ENCODE assay signal across 14 cellular contexts in genomic region chr7:129670636-129671035, GRCh38. TPM values are rescaled to one million over a fixed set of nuclear protein-coding genes. Genes with fewer than 3 reads are reported as not detected.
DNase-seq lines count a peak whose midpoint lies in the region; ATAC-seq, FAIRE-seq and TF ChIP-seq lines count a peak whose summit lies in the region.
"Had no signal": no experiment of that assay in that cellular context is flagged by ENCODE, and none has a peak within 500 bp of the region (broad histone marks: within the 10 kb centered on the region; RNA-seq: fewer than 3 reads in every experiment).

No MANE protein-coding gene starts in this region.

- peaks cover 12 to 13% of the 10 kb centered on the region in 2 experiments for H3K79me1 ChIP-seq in IMR-90 (ENCODE audit: low read depth in 1 of 2, low read length in 2 of 2)

- no peak overlapping the region for H3K9ac ChIP-seq in IMR-90 (ENCODE audit: low read depth, low read length)
- H3K9ac ChIP-seq in K562 (ENCODE audit: insufficient read depth in 1 of 2, low read depth in 2 of 2, low read length in 2 of 2): no peak overlapping the region
- H3K9ac ChIP-seq: BLaER1 treated with 17β-estradiol and CSF1 and Interleukin-3, amounts not matched to agents 10 nM and 100 nM had no signal

- TF ChIP-seq POLR2A in IMR-90 (IDR thresholded peaks at IDR 0.05; ENCODE audit: low read depth, low read length) (no peak), K562 (conservative IDR thresholded peaks at IDR 0.05) (no peak)

- DNase-seq in COLO829 (ENCODE audit: low spot score) (peak; percentile 50), IMR-90 (peak; percentile 39), K562 (ENCODE audit: extremely low read depth in 1 of 4, low spot score in 3 of 4) (peak in 3 of 4 experiments; percentile 34 to 60 (median 52)), fibroblast of the aortic adventitia (ENCODE audit: low read depth) (peak; percentile 41), NCI-H1048 (lab: John Stamatoyannopoulos, UW) (no peak), ascending aorta (ENCODE audit: low spot score in 2 of 2) (no peak), GM13976 (ENCODE audit: low spot score) (no peak)
- DNase-seq: MV-4-11, NCI-H2029 treated with DMSO at 0.1 percent for 48 hours, Right ventricle myocardium superior had no signal

- ATAC-seq in IMR-90 (ENCODE audit: low read depth) (no peak), K562 (no peak)
- ATAC-seq: Panc1 had no signal

- no peak overlapping the region for H3K14ac ChIP-seq in IMR-90 (replicated peaks; ENCODE audit: low read depth, low read length)

- H4K20me1 ChIP-seq in IMR-90 (ENCODE audit: insufficient read depth, low read length) (no peaks in the 10 kb centered on the region), K562 (replicated peaks; ENCODE audit: control insufficient read depth, insufficient read depth, low read length) (no peaks in the 10 kb centered on the region)

- no peak overlapping the region for H2BK5ac ChIP-seq in IMR-90 (ENCODE audit: low read depth, low read length, poor library complexity, severe bottlenecking)

- H2AK5ac ChIP-seq in IMR-90 (ENCODE audit: low read depth, low read length): no peak overlapping the region

- no peak overlapping the region for H2BK20ac ChIP-seq in IMR-90 (ENCODE audit: low read depth, low read length)

- H2AFZ ChIP-seq in IMR-90 (replicated peaks; ENCODE audit: low read length, poor library complexity) (no peak overlapping the region), K562 (ENCODE audit: low read depth, low read length) (no peak overlapping the region)

- H3K27me3 ChIP-seq in IMR-90 (ENCODE audit: control insufficient read depth, insufficient read depth, low read length): no peaks in the 10 kb centered on the region
- H3K27me3 ChIP-seq in K562 (ENCODE audit: control insufficient read depth in 2 of 2, insufficient read depth in 2 of 2, low read length in 2 of 2): no peaks in the 10 kb centered on the region
- H3K27me3 ChIP-seq in ascending aorta: no peaks in the 10 kb centered on the region
- H3K27me3 ChIP-seq: BLaER1 treated with 17β-estradiol and CSF1 and Interleukin-3, amounts not matched to agents 10 nM and 100 nM had no signal

- H3K9me3 ChIP-seq in IMR-90 (ENCODE audit: control insufficient read depth, insufficient read depth, low read length) (peaks cover 6% of the 10 kb centered on the region), K562 (replicated peaks; ENCODE audit: control insufficient read depth, insufficient read depth, low read depth, low read length) (peaks cover 11% of the 10 kb centered on the region), ascending aorta (peaks cover 0 to 6% of the 10 kb centered on the region in 2 donors)
- H3K9me3 ChIP-seq: HAP-1 had no signal

- H3K4ac ChIP-seq in IMR-90 (ENCODE audit: low read depth, low read length): no peak overlapping the region

- CTCF ChIA-PET in IMR-90 (lab: Yijun Ruan, JAX) (no interaction called here), K562 (lab: Yijun Ruan, JAX; ENCODE audit: low intra/inter-chr PET ratio) (interaction anchor here (0.6 kb wide), 1 partner anchor 154 kb away, joined by 3 read pairs; no protein-coding TSS in a partner anchor)

- H3K27ac ChIP-seq in IMR-90 (ENCODE audit: insufficient read depth, low read length) (no peak overlapping the region), K562 (ENCODE audit: extremely low read depth, low read depth, low read length) (no peak overlapping the region), ascending aorta (no peak overlapping the region)
- H3K27ac ChIP-seq: BLaER1 treated with 17β-estradiol and CSF1 and Interleukin-3, amounts not matched to agents 10 nM and 100 nM had no signal

- TF ChIP-seq EP300 in K562 (IDR thresholded peaks at IDR 0.05; ENCODE audit: low read length): no peak

- in situ Hi-C loops in IMR-90 (cut with MboI; ENCODE audit: low sequenced_read_pairs): no loop called here
- in situ Hi-C loops in K562 (cut with MboI): no loop called here
- in situ Hi-C loops in GM13976 (cut with MboI; ENCODE audit: low sequenced_read_pairs, unreplicated experiment): no loop called here

- peaks cover 8% of the 10 kb centered on the region for H3K36me3 ChIP-seq in IMR-90 (ENCODE audit: control insufficient read depth, insufficient read depth, low read length)
- peaks cover 25% of the 10 kb centered on the region for H3K36me3 ChIP-seq in K562 (ENCODE audit: control insufficient read depth, insufficient read depth, low read length)
- H3K36me3 ChIP-seq in ascending aorta: peaks cover 11 to 41% of the 10 kb centered on the region in 2 donors

- no peak overlapping the region for H3K18ac ChIP-seq in IMR-90 (ENCODE audit: low read depth, low read length)

- no peak overlapping the region for H3K4me2 ChIP-seq in IMR-90 (ENCODE audit: low read depth, low read length)
- H3K4me2 ChIP-seq in K562 (ENCODE audit: insufficient read depth, low read length): no peak overlapping the region
- H3K4me2 ChIP-seq: BLaER1 treated with 17β-estradiol and CSF1 and Interleukin-3, amounts not matched to agents 10 nM and 100 nM had no signal

- BruUV-seq in IMR-90 (replicated peaks; lab: Mats Ljungman, UMichigan): no TSS peak
- no TSS peak for BruUV-seq in K562 (replicated peaks; lab: Mats Ljungman, UMichigan)

- H3K4me3 ChIP-seq in IMR-90 (ENCODE audit: insufficient read depth, low read depth, low read length) (no peak overlapping the region), K562 (no peak overlapping the region), fibroblast of the aortic adventitia (ENCODE audit: low read depth, low read length) (no peak overlapping the region), ascending aorta (no peak overlapping the region)
- H3K4me3 ChIP-seq: BLaER1 treated with 17β-estradiol and CSF1 and Interleukin-3, amounts not matched to agents 10 nM and 100 nM; HAP-1 had no signal

- intact Hi-C loops in IMR-90 (cut with micrococcal nuclease) (no loop called here), K562 (cut with micrococcal nuclease) (no loop called here), ascending aorta (cut with DNase I) (no loop called here)

- H3K56ac ChIP-seq in IMR-90 (ENCODE audit: extremely low read depth, insufficient read depth, low read length): no peak overlapping the region

- FAIRE-seq in K562 (lab: Jason Lieb, UNC): no peak
- FAIRE-seq: GM12891 had no signal

- POLR2A ChIA-PET in IMR-90 (lab: Charles Lee; ENCODE audit: unreplicated experiment): no interaction called here
- POLR2A ChIA-PET in K562 (lab: Yijun Ruan, JAX): no interaction called here

- H4K5ac ChIP-seq in IMR-90 (ENCODE audit: low read depth, low read length): no peak overlapping the region

- H4K91ac ChIP-seq in IMR-90 (ENCODE audit: insufficient read depth, low read depth, low read length): no peak overlapping the region

- no peak overlapping the region for H2BK15ac ChIP-seq in IMR-90 (ENCODE audit: low read depth, low read length)

- dilution Hi-C loops in IMR-90 (cut with HindIII; ENCODE audit: low sequenced_read_pairs, unreplicated experiment): no loop called here

- no peak overlapping the region for H2AK9ac ChIP-seq in IMR-90 (replicated peaks; ENCODE audit: low read depth, low read length, poor library complexity)

- H4K8ac ChIP-seq in IMR-90 (ENCODE audit: low read depth in 2 of 2, low read length in 2 of 2): no peak overlapping the region

- no peak overlapping the region for H2BK120ac ChIP-seq in IMR-90 (ENCODE audit: low read depth, low read length)

- H3K9me1 ChIP-seq in IMR-90 (ENCODE audit: insufficient read depth, low read length): peaks cover 3% of the 10 kb centered on the region; the same call in 1 of the 2 replicates
- no peaks in the 10 kb centered on the region for H3K9me1 ChIP-seq in K562 (ENCODE audit: control insufficient read depth, insufficient read depth, low read length)

- TF ChIP-seq CTCF in IMR-90 (conservative IDR thresholded peaks at IDR 0.05; ENCODE audit: low read depth, low read length) (no peak), K562 (IDR thresholded peaks at IDR 0.05 in 2 of 3, conservative IDR thresholded peaks at IDR 0.05 in 1 of 3; ENCODE audit: insufficient read depth in 2 of 3, low read depth in 1 of 3, low read length in 3 of 3) (no peak), fibroblast of the aortic adventitia (IDR thresholded peaks at IDR 0.05; ENCODE audit: insufficient read depth, low read length) (no peak), ascending aorta (IDR thresholded peaks at IDR 0.05) (no peak), GM13976 (IDR thresholded peaks at IDR 0.05; ENCODE audit: borderline replicate concordance, control extremely low read depth, extremely low read depth, insufficient read depth, missing control alignments) (no peak)

- TF ChIP-seq RAD21 in IMR-90 (IDR thresholded peaks at IDR 0.05; ENCODE audit: low read length): no peak
- no peak for TF ChIP-seq RAD21 in K562 (CRISPR knock-in tag; conservative IDR thresholded peaks at IDR 0.05 in 1 of 2, IDR thresholded peaks at IDR 0.05 in 1 of 2)

- H3K4me1 ChIP-seq in IMR-90 (ENCODE audit: control insufficient read depth, insufficient read depth, low read length): peaks cover 2% of the 10 kb centered on the region; the same call in 1 of the 2 replicates
- H3K4me1 ChIP-seq in K562 (replicated peaks in 1 of 2; ENCODE audit: control insufficient read depth in 2 of 2, insufficient read depth in 2 of 2, low read length in 2 of 2): no peaks in the 10 kb centered on the region
- no peaks in the 10 kb centered on the region for H3K4me1 ChIP-seq in ascending aorta
- H3K4me1 ChIP-seq: HAP-1 had no signal

- no peak overlapping the region for H3K23ac ChIP-seq in IMR-90 (ENCODE audit: low read depth, low read length)

- no peaks in the 10 kb centered on the region for H3K79me2 ChIP-seq in K562 (ENCODE audit: control insufficient read depth, insufficient read depth, low read length)

RNA-seq across cellular contexts. Expression of gene NRF1, which starts 59.1 kb away (rescaled TPM):
- total RNA-seq in IMR-90 (2012; rRNA removed) (12.2 and 15.8 TPM in 2 replicates), K562 (2014; rRNA removed) (16.2 and 17.5 TPM in 2 replicates), K562 (2014; rRNA removed; fragmentation: Illumina TruSeq; extraction: Trizol) (17.8 and 18.5 TPM in 2 replicates), K562 (2015; rRNA removed; fragmentation: Illumina TruSeq; extraction: Trizol) (17.6 and 20.3 TPM in 2 replicates), K562 (2021) (20.9 and 22.6 TPM in 2 replicates), fibroblast of the aortic adventitia (ENCODE audit: low replicate concordance) (2.9 and 14.0 TPM in 2 replicates), ascending aorta (3.1 TPM)
- polyA plus RNA-seq in IMR-90 (2012; rRNA removed) (7.8 and 11.4 TPM in 2 replicates), K562 (2011; rRNA removed) (28.8 and 29.4 TPM in 2 replicates), K562 (2014; fragmentation: Illumina TruSeq; extraction: Trizol) (19.9 and 24.3 TPM in 2 replicates), K562 (2014; fragmentation: Nextera tagmentation; extraction: Ambion mirVana) (1 to 10 TPM; 8.6 to 8.9 TPM), K562 (2014; rRNA removed) (20.8 and 25.0 TPM in 2 replicates)
- polyA plus RNA-seq in IMR-90 (2012; cell fraction: cytosol; rRNA removed): 4.4 and 5.5 TPM in 2 replicates
- polyA plus RNA-seq in IMR-90 (2012; cell fraction: nucleus; rRNA removed; ENCODE audit: low replicate concordance): 14.2 and 21.3 TPM in 2 replicates
- 82.6 and 84.4 TPM in 2 replicates for total RNA-seq in K562 (2011; cell fraction: chromatin; rRNA removed; ENCODE audit: low replicate concordance)
- 37.0 and 42.8 TPM in 2 replicates for total RNA-seq in K562 (2011; cell fraction: nucleolus; rRNA removed)
- total RNA-seq in K562 (2011; cell fraction: nucleoplasm; rRNA removed): 60.8 and 84.7 TPM in 2 replicates
- polyA plus RNA-seq in K562 (2011; cell fraction: cytosol; rRNA removed): 20.4 and 25.5 TPM in 2 replicates
- 31.6 and 40.0 TPM in 2 replicates for polyA plus RNA-seq in K562 (2011; cell fraction: nucleus; rRNA removed)
- 13.5 and 18.1 TPM in 2 replicates for polyA plus RNA-seq in K562 (2012)
- polyA minus RNA-seq in K562 (2011; rRNA and poly(A)+ RNA removed): 44.2 and 48.6 TPM in 2 replicates
- polyA minus RNA-seq in K562 (2011; cell fraction: cytosol; rRNA and poly(A)+ RNA removed): 16.7 and 17.8 TPM in 2 replicates
- 24.8 and 35.5 TPM in 2 replicates for polyA minus RNA-seq in K562 (2011; cell fraction: nucleus; rRNA and poly(A)+ RNA removed)

Comparison
In these comparisons a context has a peak if more than half of its experiments do, and no peak if none do; other contexts are left out.
1. DNase-seq: peak in COLO829 (single experiment), IMR-90 (single experiment), K562 (3 of 4) and fibroblast of the aortic adventitia (single experiment); none in NCI-H1048 (single experiment), ascending aorta (0 of 2) and GM13976 (single experiment).